13 cellular contexts compared by ENCODE assay signal in the genomic region with DNA sequence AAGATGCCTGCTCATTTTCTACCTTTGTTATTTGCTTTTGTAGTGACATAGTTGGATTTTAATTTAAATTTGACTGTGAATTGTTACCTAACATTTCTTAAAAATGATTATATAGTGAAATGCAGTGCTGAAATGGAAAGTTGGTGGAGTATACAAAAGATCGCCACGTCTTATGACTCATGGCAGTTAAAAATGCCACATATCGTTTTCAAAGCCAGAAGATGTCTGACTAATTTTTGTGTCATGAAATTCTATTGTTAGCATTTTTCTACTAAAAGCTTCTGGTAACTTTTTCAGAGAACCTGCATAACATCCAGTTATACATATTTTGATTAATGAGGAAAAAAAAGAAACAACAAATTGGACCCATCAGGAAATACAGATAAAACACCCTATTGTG. TPM values are rescaled to one million over a fixed set of nuclear protein-coding genes. Genes with fewer than 3 reads are reported as not detected.
DNase-seq lines count a peak whose midpoint lies in the region; TF ChIP-seq lines count a peak whose summit lies in the region.
"Had no signal": no experiment of that assay in that cellular context is flagged by ENCODE, and none has a peak within 500 bp of the region (broad histone marks: within the 10 kb centered on the region; RNA-seq: fewer than 3 reads in every experiment).

No MANE protein-coding gene starts in this region.

- no peak overlapping the region for H3K9ac ChIP-seq in smooth muscle cell (ENCODE audit: low read depth)

- H3K27ac Mint-ChIP-seq in activated T-cell treated with anti-CD3 and anti-CD28 coated beads, Interleukin-2, amount 50 U/mL, for 24 hours = peak overlapping the region; percentile 57
- no peak overlapping the region for H3K27ac Mint-ChIP-seq in activated CD4-positive, alpha-beta memory T cell treated with anti-CD3 and anti-CD28 coated beads, Interleukin-2, amount 10 ng/mL, durations not matched to agents 7 days and 5 days
- H3K27ac Mint-ChIP-seq: B cell, brain, IgD-negative memory B cell had no signal

- no peak overlapping the region for H3K27ac ChIP-seq in epithelial cell of prostate
- peak overlapping the region; percentile 70 for H3K27ac ChIP-seq in smooth muscle cell (ENCODE audit: low read depth)
- H3K27ac ChIP-seq: spleen had no signal

- peaks cover 9% of the 10 kb centered on the region for H3K4me1 ChIP-seq in smooth muscle cell (ENCODE audit: low read depth)

- no peaks in the 10 kb centered on the region for H3K9me3 ChIP-seq in smooth muscle cell (replicated peaks; ENCODE audit: low read depth)
- H3K9me3 ChIP-seq: mucosa of descending colon, spleen had no signal

- peaks cover 9% of the 10 kb centered on the region for H3F3A ChIP-seq in smooth muscle cell (ENCODE audit: low read depth)

- H3K4me1 Mint-ChIP-seq in activated T-cell treated with anti-CD3 and anti-CD28 coated beads, Interleukin-2, amount 50 U/mL, for 24 hours (ENCODE audit: low read depth) = peaks cover 78% of the 10 kb centered on the region
- H3K4me1 Mint-ChIP-seq in activated CD4-positive, alpha-beta memory T cell treated with anti-CD3 and anti-CD28 coated beads, Interleukin-2, amount 10 ng/mL, durations not matched to agents 7 days and 5 days = peaks cover 13% of the 10 kb centered on the region

- WGBS in smooth muscle cell (ENCODE audit: low lambda C conversion rate) = 1% methylated on average over 3 of the region's 3 CpGs

- peak overlapping the region; percentile 72 for H3K4me2 ChIP-seq in smooth muscle cell

- POLR2A ChIA-PET in activated CD4-positive, alpha-beta memory T cell treated with anti-CD3 and anti-CD28 coated beads, Interleukin-2, amount 10 ng/mL, durations not matched to agents 7 days and 5 days (lab: Charles Lee) = interaction anchor here (0.9 to 1.0 kb wide), 2 partner anchors 21 to 44 kb away, joined by 4 read pairs; partner anchors contain the start of gene ZNF18

- peaks cover 9% of the 10 kb centered on the region for H3K36me3 Mint-ChIP-seq in activated T-cell treated with anti-CD3 and anti-CD28 coated beads, Interleukin-2, amount 50 U/mL, for 24 hours (ENCODE audit: low read depth)
- peaks cover 22% of the 10 kb centered on the region for H3K36me3 Mint-ChIP-seq in activated CD4-positive, alpha-beta memory T cell treated with anti-CD3 and anti-CD28 coated beads, Interleukin-2, amount 10 ng/mL, durations not matched to agents 7 days and 5 days (ENCODE audit: low read depth)

- CTCF ChIA-PET in activated CD4-positive, alpha-beta memory T cell treated with anti-CD3 and anti-CD28 coated beads, Interleukin-2, amount 10 ng/mL, durations not matched to agents 7 days and 5 days (lab: Charles Lee) = interaction anchor here (1.4 to 1.6 kb wide), 2 partner anchors 15 to 44 kb away, joined by 3 to 4 read pairs; partner anchors contain the start of gene ZNF18

- peaks cover 94% of the 10 kb centered on the region for H3K79me2 ChIP-seq in smooth muscle cell (ENCODE audit: low read depth)

- DNase-seq in activated T-cell treated with anti-CD3 and anti-CD28 coated beads, Interleukin-2, amount 50 U/mL, for 24 hours = no peak
- DNase-seq in activated T-cell treated with anti-CD3 and anti-CD28 coated beads, Interleukin-2, amount 50 U/mL, for 1 hour = no peak
- DNase-seq in RKO (ENCODE audit: low spot score) = peak; percentile 85
- peak; percentile 6 for DNase-seq in epithelial cell of prostate (ENCODE audit: low read depth, low spot score)
- DNase-seq in smooth muscle cell (lab: John Stamatoyannopoulos, UW; ENCODE audit: unreplicated experiment) = no peak
- no peak for DNase-seq in activated CD4-positive, alpha-beta memory T cell treated with anti-CD3 and anti-CD28 coated beads, Interleukin-2, amount 10 ng/mL, durations not matched to agents 7 days and 5 days
- DNase-seq in GM19240 (ENCODE audit: insufficient read length, low spot score) = no peak
- no peak for DNase-seq in CD1c-positive myeloid dendritic cell (ENCODE audit: extremely low spot score)
- DNase-seq: mucosa of descending colon, spleen had no signal

- no peak for TF ChIP-seq CTCF in smooth muscle cell (IDR thresholded peaks at IDR 0.05; ENCODE audit: borderline replicate concordance, insufficient read depth, poor library complexity, severe bottlenecking)

- no peaks in the 10 kb centered on the region for H3K36me3 ChIP-seq in smooth muscle cell (ENCODE audit: low read depth)
- H3K36me3 ChIP-seq: spleen had no signal

- H2AFZ ChIP-seq in smooth muscle cell (ENCODE audit: low read depth) = no peak overlapping the region

- no peak overlapping the region for H3K4me3 ChIP-seq in smooth muscle cell
- H3K4me3 ChIP-seq: mucosa of descending colon, spleen had no signal

- H3K4me3 Mint-ChIP-seq in activated T-cell treated with anti-CD3 and anti-CD28 coated beads, Interleukin-2, amount 50 U/mL, for 24 hours = peak overlapping the region; percentile 31
- H3K4me3 Mint-ChIP-seq in activated CD4-positive, alpha-beta memory T cell treated with anti-CD3 and anti-CD28 coated beads, Interleukin-2, amount 10 ng/mL, durations not matched to agents 7 days and 5 days = no peak overlapping the region
- H3K4me3 Mint-ChIP-seq: B cell, brain, IgD-negative memory B cell had no signal

- H3K9me3 Mint-ChIP-seq in activated T-cell treated with anti-CD3 and anti-CD28 coated beads, Interleukin-2, amount 50 U/mL, for 24 hours = no peaks in the 10 kb centered on the region
- no peaks in the 10 kb centered on the region for H3K9me3 Mint-ChIP-seq in activated CD4-positive, alpha-beta memory T cell treated with anti-CD3 and anti-CD28 coated beads, Interleukin-2, amount 10 ng/mL, durations not matched to agents 7 days and 5 days
- H3K9me3 Mint-ChIP-seq: IgD-negative memory B cell had no signal

- H4K20me1 ChIP-seq in smooth muscle cell (ENCODE audit: low read depth) = peaks cover 100% of the 10 kb centered on the region

- no peaks in the 10 kb centered on the region for H3K27me3 Mint-ChIP-seq in activated T-cell treated with anti-CD3 and anti-CD28 coated beads, Interleukin-2, amount 50 U/mL, for 24 hours
- no peaks in the 10 kb centered on the region for H3K27me3 Mint-ChIP-seq in activated CD4-positive, alpha-beta memory T cell treated with anti-CD3 and anti-CD28 coated beads, Interleukin-2, amount 10 ng/mL, durations not matched to agents 7 days and 5 days
- H3K27me3 Mint-ChIP-seq: B cell, IgD-negative memory B cell had no signal

- H3K27me3 ChIP-seq in smooth muscle cell (ENCODE audit: low read depth) = no peaks in the 10 kb centered on the region
- H3K27me3 ChIP-seq: spleen had no signal

RNA-seq across cellular contexts. Expression of gene MAP2K4, which starts 20.6 kb away (rescaled TPM):
- 54.9 and 60.4 TPM in 2 replicates for total RNA-seq in smooth muscle cell
- 33.0 and 34.4 TPM in 2 replicates for polyA plus RNA-seq in smooth muscle cell
- total RNA-seq in activated CD4-positive, alpha-beta memory T cell treated with anti-CD3 and anti-CD28 coated beads, Interleukin-2, amount 10 ng/mL, durations not matched to agents 7 days and 5 days = 10 to 100 TPM; 30.2 to 30.3 TPM

RNA-seq across cellular contexts. Expression of gene ZNF18, which starts 44.0 kb away (rescaled TPM):
- total RNA-seq in smooth muscle cell = 8.6 and 9.7 TPM in 2 replicates
- 10.9 and 11.8 TPM in 2 replicates for polyA plus RNA-seq in smooth muscle cell
- total RNA-seq in activated CD4-positive, alpha-beta memory T cell treated with anti-CD3 and anti-CD28 coated beads, Interleukin-2, amount 10 ng/mL, durations not matched to agents 7 days and 5 days = 10 to 100 TPM in 1 of 2 experiments, 1 to 10 TPM in 1; 9.7 to 12.6 TPM

Comparison
In these comparisons a context has a peak if more than half of its experiments do, and no peak if none do; other contexts are left out.
1. DNase-seq: peak in RKO (single experiment) and epithelial cell of prostate (single experiment); none in activated T-cell treated with anti-CD3 and anti-CD28 coated beads, Interleukin-2, amount 50 U/mL, for 24 hours (single experiment), activated T-cell treated with anti-CD3 and anti-CD28 coated beads, Interleukin-2, amount 50 U/mL, for 1 hour (single experiment), smooth muscle cell (single experiment), activated CD4-positive, alpha-beta memory T cell treated with anti-CD3 and anti-CD28 coated beads, Interleukin-2, amount 10 ng/mL, durations not matched to agents 7 days and 5 days (single experiment), GM19240 (single experiment) and CD1c-positive myeloid dendritic cell (single experiment).